18 cellular contexts compared by ENCODE assay signal in the genomic region with DNA sequence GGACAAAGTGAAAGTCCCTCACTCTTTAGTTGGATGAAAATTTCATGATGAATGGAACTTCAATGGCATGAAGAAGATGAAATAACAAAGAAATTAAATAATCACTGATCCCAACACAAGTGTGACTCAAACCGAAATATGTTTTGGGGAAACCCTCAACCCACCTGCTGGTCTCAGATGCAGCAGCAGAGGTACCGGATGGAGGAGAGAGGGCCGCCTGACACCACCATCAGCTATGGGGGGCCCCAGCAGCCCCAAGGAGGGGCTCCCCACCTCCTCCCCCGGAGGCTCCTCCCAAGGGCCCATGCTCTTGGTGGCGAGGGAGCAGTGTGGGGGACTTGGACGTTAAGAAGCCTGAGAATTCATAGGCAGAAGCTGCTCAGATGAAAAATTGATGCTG.
"Had no signal": no experiment of that assay in that cellular context is flagged by ENCODE, and none has a peak within 500 bp of the region (broad histone marks: within the 10 kb centered on the region; RNA-seq: fewer than 3 reads in every experiment).

No MANE protein-coding gene starts in this region.

- H3K4me3 Mint-ChIP-seq: activated CD4-positive, alpha-beta memory T cell treated with anti-CD3 and anti-CD28 coated beads, Interleukin-2, amount 10 ng/mL, durations not matched to agents 7 days and 5 days; brain; memory B cell; nephron; stimulated activated naive CD8-positive, alpha-beta T cell treated with anti-CD3 and anti-CD28 coated beads, Interleukin-15, Interleukin-2, amounts not matched to agents 100 ng/mL and 50 ng/mL, for 24 hours had no signal

- H3K27ac Mint-ChIP-seq: activated CD4-positive, alpha-beta memory T cell treated with anti-CD3 and anti-CD28 coated beads, Interleukin-2, amount 10 ng/mL, durations not matched to agents 7 days and 5 days; brain; memory B cell; nephron; stimulated activated naive CD8-positive, alpha-beta T cell treated with anti-CD3 and anti-CD28 coated beads, Interleukin-15, Interleukin-2, amounts not matched to agents 100 ng/mL and 50 ng/mL, for 24 hours had no signal

- H3K36me3 Mint-ChIP-seq: brain, memory B cell had no signal

- H3K4me1 Mint-ChIP-seq: activated CD4-positive, alpha-beta memory T cell treated with anti-CD3 and anti-CD28 coated beads, Interleukin-2, amount 10 ng/mL, durations not matched to agents 7 days and 5 days; brain; nephron had no signal

- H3K9me3 Mint-ChIP-seq: activated CD4-positive, alpha-beta memory T cell treated with anti-CD3 and anti-CD28 coated beads, Interleukin-2, amount 10 ng/mL, durations not matched to agents 7 days and 5 days had no signal

- ATAC-seq: heart left ventricle, left cardiac atrium, pancreas, psoas muscle had no signal

- FAIRE-seq: pancreas had no signal

- DNase-seq: activated CD4-positive, alpha-beta memory T cell treated with anti-CD3 and anti-CD28 coated beads, Interleukin-2, amount 10 ng/mL, durations not matched to agents 7 days and 5 days; activated CD4-positive, alpha-beta T cell treated with anti-CD3 and anti-CD28 coated beads for 4 hours; activated CD4-positive, CD25-positive, alpha-beta regulatory T cell; activated gamma-delta T cell; activated naive CD4-positive, alpha-beta T cell treated with anti-CD3 and anti-CD28 coated beads, Interleukin-2, amount 50 U/mL, for 16 hours; aorta; heart left ventricle; islet precursor cell; left cardiac atrium; pancreas; psoas muscle; spleen; stimulated activated CD4-positive, alpha-beta T cell treated with anti-CD3 and anti-CD28 coated beads, Interleukin-4, amount 100 ng/mL, for 1 hour; tibial artery had no signal

- H3K27me3 Mint-ChIP-seq: activated CD4-positive, alpha-beta memory T cell treated with anti-CD3 and anti-CD28 coated beads, Interleukin-2, amount 10 ng/mL, durations not matched to agents 7 days and 5 days; stimulated activated naive CD8-positive, alpha-beta T cell treated with anti-CD3 and anti-CD28 coated beads, Interleukin-15, Interleukin-2, amounts not matched to agents 100 ng/mL and 50 ng/mL, for 24 hours had no signal
